10 cellular contexts compared by ENCODE assay signal in the genomic region with DNA sequence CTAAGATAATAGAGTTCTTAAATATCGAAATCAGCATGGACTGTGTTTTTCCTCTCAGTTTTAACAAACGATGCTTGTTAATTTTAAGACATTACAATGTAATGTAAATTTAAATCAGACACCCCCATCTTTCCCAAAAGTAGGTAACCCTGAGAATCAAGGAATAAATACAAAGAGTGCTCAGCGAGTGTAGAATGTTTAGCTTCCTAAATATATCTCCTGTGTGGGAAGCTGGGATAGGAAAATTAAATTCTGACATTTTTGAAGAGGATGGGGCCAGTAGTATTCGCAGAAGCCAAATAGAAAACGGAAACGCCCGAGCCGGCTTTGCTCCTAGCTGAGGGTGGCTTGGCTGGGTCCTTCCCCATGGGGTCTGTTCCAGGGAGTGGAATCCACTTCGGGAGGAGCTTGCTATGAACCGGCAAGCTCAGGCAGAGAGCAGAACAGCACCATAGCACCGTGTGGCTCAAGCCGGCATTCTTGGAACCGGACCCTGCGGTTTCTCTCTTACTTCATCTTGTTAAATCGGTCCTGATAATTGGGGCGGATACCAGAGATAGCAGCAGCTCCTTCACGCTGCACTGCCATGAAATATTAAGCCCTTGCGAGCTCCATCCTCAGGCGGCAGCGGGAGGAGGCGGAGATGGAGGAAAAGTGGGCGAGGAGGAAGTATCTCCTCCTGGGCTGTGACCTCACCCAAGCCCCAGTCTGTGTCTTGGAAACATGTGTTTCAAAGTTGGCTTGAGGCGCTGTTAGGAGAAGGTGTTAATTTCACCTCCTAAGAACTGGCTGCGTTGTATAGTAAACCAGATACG. TPM values are rescaled to one million over a fixed set of nuclear protein-coding genes. Genes with fewer than 3 reads are reported as not detected.
DNase-seq lines count a peak whose midpoint lies in the region; ATAC-seq and TF ChIP-seq lines count a peak whose summit lies in the region.
"Had no signal": no experiment of that assay in that cellular context is flagged by ENCODE, and none has a peak within 500 bp of the region (broad histone marks: within the 10 kb centered on the region; RNA-seq: fewer than 3 reads in every experiment).

No MANE protein-coding gene starts in this region.

- no peak overlapping the region for H3K4me3 Mint-ChIP-seq in activated T-cell treated with anti-CD3 and anti-CD28 coated beads, Interleukin-2, amount 50 U/mL, for 72 hours

- H3K36me3 Mint-ChIP-seq in activated T-cell treated with anti-CD3 and anti-CD28 coated beads, Interleukin-2, amount 50 U/mL, for 72 hours (ENCODE audit: insufficient read depth in 2 of 2): peaks cover 0 to 2% of the 10 kb centered on the region in 2 donors
- H3K36me3 Mint-ChIP-seq: brain had no signal

- peak overlapping the region; percentile 20 for H3K27ac ChIP-seq in vagina

- H3K27me3 Mint-ChIP-seq in activated T-cell treated with anti-CD3 and anti-CD28 coated beads, Interleukin-2, amount 50 U/mL, for 72 hours (ENCODE audit: low read depth): no peaks in the 10 kb centered on the region

- H3K27me3 ChIP-seq in vagina: no peaks in the 10 kb centered on the region

- TF ChIP-seq POLR2A in vagina (IDR thresholded peaks at IDR 0.05): no peak

- no peaks in the 10 kb centered on the region for H3K9me3 ChIP-seq in vagina

- peak overlapping the region; percentile 25 to 39 for H3K4me3 ChIP-seq in vagina

- intact Hi-C loops in vagina (cut with DNase I): no loop called here

- DNase-seq in NCI-H2227 (lab: John Stamatoyannopoulos, UW; ENCODE audit: unreplicated experiment) (peak; percentile 6), NCI-H2227 treated with DMSO at 0.1 percent for 48 hours (lab: John Stamatoyannopoulos, UW) (no peak), fibroblast of gingiva (ENCODE audit: low read depth) (peak; percentile 48), myocyte (ENCODE audit: low read depth) (peak; percentile 87), vagina (ENCODE audit: extremely low spot score in 2 of 2) (no peak), GM13976 (ENCODE audit: low spot score) (no peak)
- DNase-seq in activated T-cell treated with anti-CD3 and anti-CD28 coated beads, Interleukin-2, amount 50 U/mL, for 72 hours: no peak
- DNase-seq: 8988T had no signal

- H3K27ac Mint-ChIP-seq in activated T-cell treated with anti-CD3 and anti-CD28 coated beads, Interleukin-2, amount 50 U/mL, for 72 hours: no peak overlapping the region

- no peaks in the 10 kb centered on the region for H3K9me3 Mint-ChIP-seq in activated T-cell treated with anti-CD3 and anti-CD28 coated beads, Interleukin-2, amount 50 U/mL, for 72 hours
- H3K9me3 Mint-ChIP-seq: brain had no signal

- ATAC-seq in HG03097 (IDR thresholded peaks at IDR 0.05; ENCODE audit: low FRiP score, unreplicated experiment): no peak
- no peak for ATAC-seq in activated T-cell treated with anti-CD3 and anti-CD28 coated beads, Interleukin-2, amount 50 U/mL, for 72 hours (replicated peaks in 1 of 2)

- no peaks in the 10 kb centered on the region for H3K36me3 ChIP-seq in vagina

- TF ChIP-seq CTCF in vagina (IDR thresholded peaks at IDR 0.05) (no peak), GM13976 (IDR thresholded peaks at IDR 0.05; ENCODE audit: borderline replicate concordance, control extremely low read depth, extremely low read depth, insufficient read depth, missing control alignments) (no peak)

- in situ Hi-C loops in GM13976 (cut with MboI; ENCODE audit: low sequenced_read_pairs, unreplicated experiment): no loop called here

- no peaks in the 10 kb centered on the region for H3K4me1 Mint-ChIP-seq in activated T-cell treated with anti-CD3 and anti-CD28 coated beads, Interleukin-2, amount 50 U/mL, for 72 hours (ENCODE audit: low read depth)

- peaks cover 28% of the 10 kb centered on the region for H3K4me1 ChIP-seq in vagina

RNA-seq across cellular contexts. Expression of a gene that starts 24.9 kb away (rescaled TPM):
- 57.4 and 115 TPM in 2 replicates for total RNA-seq in myocyte
- 140 TPM for polyA plus RNA-seq in myocyte (2012)
- total RNA-seq in vagina: 6.9 TPM
- 10 to 100 TPM in 1 of 2 donors, 1 to 10 TPM in 1; 9.6 to 10.3 TPM for total RNA-seq in activated T-cell treated with anti-CD3 and anti-CD28 coated beads, Interleukin-2, amount 50 U/mL, for 72 hours

Comparison
In these comparisons a context has a peak if more than half of its experiments do, and no peak if none do; other contexts are left out.
1. DNase-seq: peak in NCI-H2227 (single experiment), fibroblast of gingiva (single experiment) and myocyte (single experiment); none in NCI-H2227 treated with DMSO at 0.1 percent for 48 hours (single experiment), vagina (0 of 2), activated T-cell treated with anti-CD3 and anti-CD28 coated beads, Interleukin-2, amount 50 U/mL, for 72 hours (0 of 2) and GM13976 (single experiment).